ENCODE assay signal across 8 cellular contexts in genomic region chr2:85353876-85354285, GRCh38. TPM values are rescaled to one million over a fixed set of nuclear protein-coding genes. Genes with fewer than 3 reads are reported as not detected.
DNase-seq lines count a peak whose midpoint lies in the region; ATAC-seq, FAIRE-seq and TF ChIP-seq lines count a peak whose summit lies in the region.

No MANE protein-coding gene starts in this region.

- no peak overlapping the region for H3K4ac ChIP-seq in neuronal stem cell (ENCODE audit: low read length)

- peak overlapping the region; percentile 97 for H2AFZ ChIP-seq in neuronal stem cell (ENCODE audit: low read length)

- H3K18ac ChIP-seq in neuronal stem cell (ENCODE audit: low read length): peak overlapping the region; percentile 31

- no peak overlapping the region for H4K8ac ChIP-seq in neuronal stem cell (ENCODE audit: low read depth, low read length)

- H3K4me1 ChIP-seq in foreskin keratinocyte (peaks cover 4% of the 10 kb centered on the region), neuronal stem cell (ENCODE audit: control insufficient read depth in 2 of 2, insufficient read depth in 1 of 2, low read depth in 1 of 2, low read length in 2 of 2) (peaks cover 4 to 7% of the 10 kb centered on the region in 2 donors)

- H3K9me3 ChIP-seq in neuronal stem cell (replicated peaks in 1 of 2; ENCODE audit: control insufficient read depth in 2 of 2, insufficient read depth in 1 of 2, low read depth in 1 of 2, low read length in 2 of 2): no peaks in the 10 kb centered on the region

- H2BK5ac ChIP-seq in neuronal stem cell (ENCODE audit: low read length): no peak overlapping the region

- no peak for FAIRE-seq in HTR-8/SVneo (lab: Jason Lieb, UNC)

- H2BK15ac ChIP-seq in neuronal stem cell (ENCODE audit: low read length): peak overlapping the region; percentile 5

- H3K27ac ChIP-seq in foreskin keratinocyte: no peak overlapping the region
- H3K27ac ChIP-seq in neuronal stem cell (replicated peaks; ENCODE audit: low read length): no peak overlapping the region

- H2BK120ac ChIP-seq in neuronal stem cell (ENCODE audit: low read depth, low read length): no peak overlapping the region

- H3K23ac ChIP-seq in neuronal stem cell (ENCODE audit: low read depth, low read length, poor library complexity): no peak overlapping the region

- H3K4me2 ChIP-seq in neuronal stem cell (ENCODE audit: insufficient read depth, low read length, poor library complexity, severe bottlenecking): peak overlapping the region; percentile 71

- no peaks in the 10 kb centered on the region for H3K79me1 ChIP-seq in neuronal stem cell (ENCODE audit: low read depth, low read length)

- no CpG with 5 or more reads among the region's 16 CpGs for WGBS in neuronal stem cell (ENCODE audit: extremely low coverage in 2 of 2, insufficient read length in 2 of 2, insufficient replicate concordance in 1 of 2), 2 donors

- H3K27me3 ChIP-seq in foreskin keratinocyte: no peaks in the 10 kb centered on the region
- no peaks in the 10 kb centered on the region for H3K27me3 ChIP-seq in neuronal stem cell (ENCODE audit: control insufficient read depth in 3 of 3, insufficient read depth in 3 of 3, low read depth in 1 of 3, low read length in 3 of 3)

- peak overlapping the region; percentile 53 for H3K9ac ChIP-seq in neuronal stem cell (ENCODE audit: low read depth, low read length, poor library complexity)

- H4K91ac ChIP-seq in neuronal stem cell (ENCODE audit: low read depth, low read length, poor library complexity): no peak overlapping the region

- no peak overlapping the region for H3K14ac ChIP-seq in neuronal stem cell (ENCODE audit: low read length)

- TF ChIP-seq CTCF in foreskin keratinocyte (conservative IDR thresholded peaks at IDR 0.05): no peak

- DNase-seq in activated naive CD4-positive, alpha-beta T cell treated with Interleukin-2 at 50 U/mL for 16 hours: peak; percentile 13
- no peak for DNase-seq in activated naive CD4-positive, alpha-beta T cell (lab: John Stamatoyannopoulos, UW)
- peak; percentile 36 for DNase-seq in HTR-8/SVneo (ENCODE audit: insufficient read length, low spot score)
- peak; percentile 5 for DNase-seq in activated T-cell treated with anti-CD3 and anti-CD28 coated beads for 48 hours (ENCODE audit: low read depth)
- peak in 1 of 2 donors; percentile 17 for DNase-seq in foreskin keratinocyte
- peak; percentile 3 for DNase-seq in neuronal stem cell (ENCODE audit: low spot score)

- ATAC-seq in foreskin keratinocyte: peak; percentile 43
- ATAC-seq in GM18520 (IDR thresholded peaks at IDR 0.05; ENCODE audit: unreplicated experiment): no peak
- ATAC-seq in GM18519 (IDR thresholded peaks at IDR 0.05; ENCODE audit: low FRiP score, unreplicated experiment): no peak

- H2AK5ac ChIP-seq in neuronal stem cell (ENCODE audit: low read depth, low read length): no peak overlapping the region

- H3K4me3 ChIP-seq in neuronal stem cell (ENCODE audit: low read length in 2 of 2): peak overlapping the region; percentile 79 to 93

- peaks cover 20 to 57% of the 10 kb centered on the region in 2 donors for H3K36me3 ChIP-seq in neuronal stem cell (replicated peaks in 1 of 2; ENCODE audit: control insufficient read depth in 2 of 2, insufficient read depth in 2 of 2, low read length in 2 of 2)

- H2BK12ac ChIP-seq in neuronal stem cell (ENCODE audit: low read length): no peak overlapping the region

RNA-seq across cellular contexts. Expression of gene RETSAT, which starts 0.4 kb away (rescaled TPM):
- 38.4 and 42.0 TPM in 2 replicates for total RNA-seq in foreskin keratinocyte
- 22.2 and 29.2 TPM in 2 replicates for polyA plus RNA-seq in foreskin keratinocyte
- polyA plus RNA-seq in neuronal stem cell (2013, experiment 1 of 2): 7.8 TPM
- polyA plus RNA-seq in neuronal stem cell (2013, experiment 2 of 2): 8.5 TPM

RNA-seq across cellular contexts. Expression of gene ELMOD3, which starts 0.7 kb away (rescaled TPM):
- 14.1 and 14.8 TPM in 2 replicates for total RNA-seq in foreskin keratinocyte
- 10.8 and 11.2 TPM in 2 replicates for polyA plus RNA-seq in foreskin keratinocyte
- polyA plus RNA-seq in neuronal stem cell (2013, experiment 1 of 2): 14.0 TPM
- 13.1 TPM for polyA plus RNA-seq in neuronal stem cell (2013, experiment 2 of 2)

RNA-seq across cellular contexts. Expression of gene TGOLN2, which starts 26.1 kb away (rescaled TPM):
- 38.7 and 39.8 TPM in 2 replicates for total RNA-seq in foreskin keratinocyte
- 10.3 and 11.8 TPM in 2 replicates for polyA plus RNA-seq in foreskin keratinocyte
- 24.7 TPM for polyA plus RNA-seq in neuronal stem cell (2013, experiment 1 of 2)
- polyA plus RNA-seq in neuronal stem cell (2013, experiment 2 of 2): 25.4 TPM

RNA-seq across cellular contexts. Expression of gene CAPG, which starts 56.3 kb away (rescaled TPM):
- total RNA-seq in foreskin keratinocyte: 219 and 303 TPM in 2 replicates
- 267 and 379 TPM in 2 replicates for polyA plus RNA-seq in foreskin keratinocyte
- polyA plus RNA-seq in neuronal stem cell (2013, experiment 1 of 2): 41.7 TPM
- polyA plus RNA-seq in neuronal stem cell (2013, experiment 2 of 2): 42.5 TPM

Comparison
In these comparisons a context has a peak if more than half of its experiments do, and no peak if none do; other contexts are left out.
1. DNase-seq: peak in activated naive CD4-positive, alpha-beta T cell treated with Interleukin-2 at 50 U/mL for 16 hours (single experiment), HTR-8/SVneo (single experiment), activated T-cell treated with anti-CD3 and anti-CD28 coated beads for 48 hours (single experiment) and neuronal stem cell (single experiment); none in activated naive CD4-positive, alpha-beta T cell (0 of 4).